ENCODE assay signal across 12 cellular contexts in genomic region chr9:38038307-38039089, GRCh38. TPM values are rescaled to one million over a fixed set of nuclear protein-coding genes. Genes with fewer than 3 reads are reported as not detected.
DNase-seq lines count a peak whose midpoint lies in the region; ATAC-seq, FAIRE-seq and TF ChIP-seq lines count a peak whose summit lies in the region.
"Had no signal": no experiment of that assay in that cellular context is flagged by ENCODE, and none has a peak within 500 bp of the region (broad histone marks: within the 10 kb centered on the region; RNA-seq: fewer than 3 reads in every experiment).

No MANE protein-coding gene starts in this region.

- H3K4me3 ChIP-seq in kidney (ENCODE audit: low read length in 2 of 2) (no peak overlapping the region), uterus (no peak overlapping the region), lower leg skin (ENCODE audit: low read depth, poor library complexity, severe bottlenecking) (no peak overlapping the region)

- H3K36me3 Mint-ChIP-seq in activated CD4-positive, alpha-beta T cell treated with anti-CD3 and anti-CD28 coated beads for 36 hours (ENCODE audit: low read depth) = no peaks in the 10 kb centered on the region
- H3K36me3 Mint-ChIP-seq in activated CD4-positive, alpha-beta T cell treated with anti-CD3 and anti-CD28 coated beads, Interleukin-2, amount 10 ng/mL, durations not matched to agents 24 days and 14 days (ENCODE audit: low read depth) = no peaks in the 10 kb centered on the region
- H3K36me3 Mint-ChIP-seq in WTC11 = no peaks in the 10 kb centered on the region

- no peak for TF ChIP-seq POLR2A in uterus (IDR thresholded peaks at IDR 0.05)
- no peak for TF ChIP-seq POLR2A in lower leg skin (IDR thresholded peaks at IDR 0.05)

- H3K9me3 ChIP-seq in kidney (ENCODE audit: control insufficient read depth in 1 of 2, low read length in 2 of 2) (no peaks in the 10 kb centered on the region), uterus (no peaks in the 10 kb centered on the region)

- no peak for DNase-seq in activated CD4-positive, alpha-beta T cell treated with anti-CD3 and anti-CD28 coated beads for 36 hours
- DNase-seq in activated CD4-positive, alpha-beta T cell treated with anti-CD3 and anti-CD28 coated beads, Interleukin-2, amount 10 ng/mL, durations not matched to agents 24 days and 14 days = no peak
- no peak for DNase-seq in WTC11 (ENCODE audit: low spot score)
- peak; percentile 65 for DNase-seq in kidney
- no peak for DNase-seq in uterus
- DNase-seq in NCI-H2081 (lab: John Stamatoyannopoulos, UW) = no peak
- no peak for DNase-seq in NCI-H128 (lab: John Stamatoyannopoulos, UW; ENCODE audit: unreplicated experiment)
- DNase-seq in lower leg skin (ENCODE audit: low spot score in 2 of 2) = no peak
- DNase-seq: 8988T; activated naive CD4-positive, alpha-beta T cell treated with anti-CD3 and anti-CD28 coated beads for 36 hours; NCI-H2227 treated with DMSO at 0.1 percent for 48 hours; stimulated activated CD4-positive, alpha-beta T cell treated with anti-CD3 and anti-CD28 coated beads, Interleukin-2, amount 100 ng/mL, for 48 hours had no signal

- H3K9ac ChIP-seq in kidney (ENCODE audit: low read length in 2 of 2) = no peak overlapping the region

- WGBS in lower leg skin, 2 donors = 69 to 79% methylated on average over 15 of the region's 15 CpGs

- POLR2A ChIA-PET in activated CD4-positive, alpha-beta T cell treated with anti-CD3 and anti-CD28 coated beads for 36 hours (lab: Charles Lee) = no interaction called here
- POLR2A ChIA-PET in WTC11 (lab: Charles Lee) = no interaction called here

- no peak overlapping the region for H3K27ac Mint-ChIP-seq in activated CD4-positive, alpha-beta T cell treated with anti-CD3 and anti-CD28 coated beads for 36 hours
- no peak overlapping the region for H3K27ac Mint-ChIP-seq in activated CD4-positive, alpha-beta T cell treated with anti-CD3 and anti-CD28 coated beads, Interleukin-2, amount 10 ng/mL, durations not matched to agents 24 days and 14 days
- no peak overlapping the region for H3K27ac Mint-ChIP-seq in WTC11
- H3K27ac Mint-ChIP-seq: activated naive CD4-positive, alpha-beta T cell treated with anti-CD3 and anti-CD28 coated beads for 36 hours had no signal

- peak overlapping the region in 1 of 2 donors; percentile 4 for H3K27ac ChIP-seq in kidney (ENCODE audit: low read depth in 2 of 2, low read length in 2 of 2)
- H3K27ac ChIP-seq in uterus = peak overlapping the region; percentile 1 to 15

- H3K36me3 ChIP-seq in kidney (ENCODE audit: control insufficient read depth in 1 of 2, insufficient read depth in 2 of 2, low read length in 2 of 2) (no peaks in the 10 kb centered on the region), uterus (no peaks in the 10 kb centered on the region)

- no peaks in the 10 kb centered on the region for H3K27me3 ChIP-seq in uterus

- ATAC-seq in activated CD4-positive, alpha-beta T cell treated with anti-CD3 and anti-CD28 coated beads for 36 hours = peak; percentile 53
- ATAC-seq in WTC11 = peak; percentile 19

- H3K4me1 Mint-ChIP-seq in activated CD4-positive, alpha-beta T cell treated with anti-CD3 and anti-CD28 coated beads for 36 hours = peaks cover 4% of the 10 kb centered on the region
- H3K4me1 Mint-ChIP-seq in activated CD4-positive, alpha-beta T cell treated with anti-CD3 and anti-CD28 coated beads, Interleukin-2, amount 10 ng/mL, durations not matched to agents 24 days and 14 days = peaks cover 4% of the 10 kb centered on the region
- peaks cover 56% of the 10 kb centered on the region for H3K4me1 Mint-ChIP-seq in WTC11

- peaks cover 23 to 39% of the 10 kb centered on the region in 2 donors for H3K4me1 ChIP-seq in kidney (ENCODE audit: control insufficient read depth in 1 of 2, insufficient read depth in 1 of 2, low read depth in 1 of 2, low read length in 2 of 2)
- peaks cover 0 to 4% of the 10 kb centered on the region in 2 donors for H3K4me1 ChIP-seq in uterus

- no peak overlapping the region for H3K4me3 Mint-ChIP-seq in activated CD4-positive, alpha-beta T cell treated with anti-CD3 and anti-CD28 coated beads for 36 hours
- no peak overlapping the region for H3K4me3 Mint-ChIP-seq in activated CD4-positive, alpha-beta T cell treated with anti-CD3 and anti-CD28 coated beads, Interleukin-2, amount 10 ng/mL, durations not matched to agents 24 days and 14 days
- H3K4me3 Mint-ChIP-seq in WTC11 = no peak overlapping the region
- H3K4me3 Mint-ChIP-seq: activated naive CD4-positive, alpha-beta T cell treated with anti-CD3 and anti-CD28 coated beads for 36 hours had no signal

- intact Hi-C loops in activated CD4-positive, alpha-beta T cell treated with anti-CD3 and anti-CD28 coated beads for 36 hours (cut with DNase I, micrococcal nuclease) = no loop called here
- intact Hi-C loops in activated CD4-positive, alpha-beta T cell treated with anti-CD3 and anti-CD28 coated beads, Interleukin-2, amount 10 ng/mL, durations not matched to agents 24 days and 14 days (cut with micrococcal nuclease) = no loop called here
- intact Hi-C loops in kidney (cut with DNase I) (no loop called here), uterus (cut with DNase I; ENCODE audit: low total_unique reads) (no loop called here), lower leg skin (cut with DNase I; ENCODE audit: low total_unique reads) (loop anchor here (1.0 kb wide), 1 partner anchor 25 kb away; no protein-coding TSS in a partner anchor)

- H3K9me3 Mint-ChIP-seq in activated CD4-positive, alpha-beta T cell treated with anti-CD3 and anti-CD28 coated beads for 36 hours (ENCODE audit: low read depth) = no peaks in the 10 kb centered on the region
- no peaks in the 10 kb centered on the region for H3K9me3 Mint-ChIP-seq in activated CD4-positive, alpha-beta T cell treated with anti-CD3 and anti-CD28 coated beads, Interleukin-2, amount 10 ng/mL, durations not matched to agents 24 days and 14 days
- no peaks in the 10 kb centered on the region for H3K9me3 Mint-ChIP-seq in WTC11
- H3K9me3 Mint-ChIP-seq: activated naive CD4-positive, alpha-beta T cell treated with anti-CD3 and anti-CD28 coated beads for 36 hours had no signal

- no peaks in the 10 kb centered on the region for H3K27me3 Mint-ChIP-seq in activated CD4-positive, alpha-beta T cell treated with anti-CD3 and anti-CD28 coated beads for 36 hours
- peaks cover 2% of the 10 kb centered on the region for H3K27me3 Mint-ChIP-seq in activated CD4-positive, alpha-beta T cell treated with anti-CD3 and anti-CD28 coated beads, Interleukin-2, amount 10 ng/mL, durations not matched to agents 24 days and 14 days
- H3K27me3 Mint-ChIP-seq in WTC11 (ENCODE audit: low read depth) = no peaks in the 10 kb centered on the region

- TF ChIP-seq CTCF in WTC11 (IDR thresholded peaks at IDR 0.05) (no peak), kidney (IDR thresholded peaks at IDR 0.05; ENCODE audit: borderline replicate concordance, extremely low read depth, insufficient read depth) (no peak), uterus (IDR thresholded peaks at IDR 0.05) (no peak), lower leg skin (IDR thresholded peaks at IDR 0.05) (no peak)

- CTCF ChIA-PET in activated CD4-positive, alpha-beta T cell treated with anti-CD3 and anti-CD28 coated beads for 36 hours (lab: Charles Lee) = no interaction called here
- CTCF ChIA-PET in WTC11 (lab: Charles Lee) = interaction anchor here (1.4 to 2.8 kb wide), 2 partner anchors 13 to 21 kb away, joined by 6 to 15 read pairs; no protein-coding TSS in a partner anchor

- no peak for FAIRE-seq in kidney (lab: Jason Lieb, UNC)

TF ChIP-seq in WTC11, 78 proteins besides CTCF, POLR2A, EP300 and RAD21:
- TF ChIP-seq, protein P1, sequence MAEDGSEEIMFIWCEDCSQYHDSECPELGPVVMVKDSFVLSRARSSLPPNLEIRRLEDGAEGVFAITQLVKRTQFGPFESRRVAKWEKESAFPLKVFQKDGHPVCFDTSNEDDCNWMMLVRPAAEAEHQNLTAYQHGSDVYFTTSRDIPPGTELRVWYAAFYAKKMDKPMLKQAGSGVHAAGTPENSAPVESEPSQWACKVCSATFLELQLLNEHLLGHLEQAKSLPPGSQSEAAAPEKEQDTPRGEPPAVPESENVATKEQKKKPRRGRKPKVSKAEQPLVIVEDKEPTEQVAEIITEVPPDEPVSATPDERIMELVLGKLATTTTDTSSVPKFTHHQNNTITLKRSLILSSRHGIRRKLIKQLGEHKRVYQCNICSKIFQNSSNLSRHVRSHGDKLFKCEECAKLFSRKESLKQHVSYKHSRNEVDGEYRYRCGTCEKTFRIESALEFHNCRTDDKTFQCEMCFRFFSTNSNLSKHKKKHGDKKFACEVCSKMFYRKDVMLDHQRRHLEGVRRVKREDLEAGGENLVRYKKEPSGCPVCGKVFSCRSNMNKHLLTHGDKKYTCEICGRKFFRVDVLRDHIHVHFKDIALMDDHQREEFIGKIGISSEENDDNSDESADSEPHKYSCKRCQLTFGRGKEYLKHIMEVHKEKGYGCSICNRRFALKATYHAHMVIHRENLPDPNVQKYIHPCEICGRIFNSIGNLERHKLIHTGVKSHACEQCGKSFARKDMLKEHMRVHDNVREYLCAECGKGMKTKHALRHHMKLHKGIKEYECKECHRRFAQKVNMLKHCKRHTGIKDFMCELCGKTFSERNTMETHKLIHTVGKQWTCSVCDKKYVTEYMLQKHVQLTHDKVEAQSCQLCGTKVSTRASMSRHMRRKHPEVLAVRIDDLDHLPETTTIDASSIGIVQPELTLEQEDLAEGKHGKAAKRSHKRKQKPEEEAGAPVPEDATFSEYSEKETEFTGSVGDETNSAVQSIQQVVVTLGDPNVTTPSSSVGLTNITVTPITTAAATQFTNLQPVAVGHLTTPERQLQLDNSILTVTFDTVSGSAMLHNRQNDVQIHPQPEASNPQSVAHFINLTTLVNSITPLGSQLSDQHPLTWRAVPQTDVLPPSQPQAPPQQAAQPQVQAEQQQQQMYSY (CRISPR knock-in tag; IDR thresholded peaks at IDR 0.05) = peak; percentile 28; the same call in 1 of the 2 replicates
- TF ChIP-seq ZNF423 (CRISPR knock-in tag; IDR thresholded peaks at IDR 0.05) = no peak
TF ChIP-seq in WTC11: peak in this region for 1.

RNA-seq across cellular contexts. Expression of gene SHB, which starts 30.5 kb away (rescaled TPM):
- 1 to 10 TPM; 1.2 to 1.3 TPM for total RNA-seq in activated CD4-positive, alpha-beta T cell treated with anti-CD3 and anti-CD28 coated beads for 36 hours
- total RNA-seq in activated CD4-positive, alpha-beta T cell treated with anti-CD3 and anti-CD28 coated beads, Interleukin-2, amount 10 ng/mL, durations not matched to agents 24 days and 14 days = 1.6 and 2.1 TPM in 2 replicates
- total RNA-seq in WTC11 (2021) = 9.5 to 12.2 TPM (median 10.6 TPM) in 3 replicates
- total RNA-seq in kidney = 39.8 TPM
- 16.4 TPM for polyA plus RNA-seq in kidney (ENCODE audit: insufficient read depth, low read depth, low replicate concordance)
- 10 to 100 TPM in 1 of 4 donors, 1 to 10 TPM in 3; 3.5 to 19.6 (median 7.3) TPM for total RNA-seq in uterus
- total RNA-seq in lower leg skin = 10 to 100 TPM; 27.6 to 42.6 (median 34.5) TPM
